ENCODE assay signal across 9 cellular contexts in the genomic region with DNA sequence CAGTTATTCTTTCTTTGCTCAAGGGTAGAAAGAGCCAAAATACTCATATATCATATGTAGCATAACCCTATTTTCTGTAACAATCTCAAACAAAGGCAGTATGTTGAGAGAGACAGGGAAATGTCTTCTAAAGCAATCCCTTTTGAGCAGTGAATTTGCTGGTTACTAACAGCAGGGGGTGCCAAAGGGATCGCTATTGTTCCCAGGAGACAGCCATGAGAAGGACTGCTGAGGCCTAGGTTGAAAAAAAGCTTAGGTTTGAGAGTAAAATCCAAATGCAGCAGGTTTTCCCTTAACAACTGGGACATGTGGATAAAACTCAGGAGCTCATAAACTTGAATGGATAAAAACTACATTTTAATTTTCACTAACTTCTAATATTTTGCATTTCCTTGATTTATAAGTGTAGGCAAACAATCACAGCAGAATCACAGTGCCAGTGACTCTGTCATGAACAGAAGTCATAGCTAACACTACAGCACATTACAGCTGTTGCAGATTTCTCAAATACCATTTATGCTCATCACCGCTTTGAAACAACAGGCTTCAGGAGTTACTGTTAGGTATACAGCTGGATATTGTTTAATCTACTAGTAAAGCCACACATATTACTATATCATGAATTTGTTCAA.
A peak's percentile ranks its signal among the peaks of the same experiment; 100 is the strongest.
DNase-seq lines count a peak whose midpoint lies in the region; ATAC-seq and TF ChIP-seq lines count a peak whose summit lies in the region.
"Had no signal": no experiment of that assay in that cellular context is flagged by ENCODE, and none has a peak within 500 bp of the region (broad histone marks: within the 10 kb centered on the region; RNA-seq: fewer than 3 reads in every experiment).

No MANE protein-coding gene starts in this region.

- POLR2A ChIA-PET in IMR-90 (lab: Charles Lee; ENCODE audit: unreplicated experiment) = no interaction called here

- dilution Hi-C loops in IMR-90 (cut with HindIII; ENCODE audit: low sequenced_read_pairs, unreplicated experiment) = no loop called here

- no peak overlapping the region for H2AK9ac ChIP-seq in IMR-90 (replicated peaks; ENCODE audit: low read depth, low read length, poor library complexity)

- WGBS in IMR-90 (ENCODE audit: extremely low coverage in 2 of 2, insufficient read length in 1 of 2), 2 experiments = no CpG with 5 or more reads among the region's 2 CpGs

- H2BK120ac ChIP-seq in IMR-90 (ENCODE audit: low read depth, low read length) = no peak overlapping the region

- no TSS peak for BruUV-seq in IMR-90 (replicated peaks; lab: Mats Ljungman, UMichigan)

- H3K27me3 Mint-ChIP-seq in neural crest cell (ENCODE audit: low read depth) = no peaks in the 10 kb centered on the region
- H3K27me3 Mint-ChIP-seq: activated naive CD8-positive, alpha-beta T cell had no signal

- in situ Hi-C loops in IMR-90 (cut with MboI; ENCODE audit: low sequenced_read_pairs) = loop anchor here (25.0 kb wide), 1 partner anchor 679 kb away; no protein-coding TSS in a partner anchor

- no peaks in the 10 kb centered on the region for H3K9me3 Mint-ChIP-seq in neural crest cell

- peaks cover 10 to 32% of the 10 kb centered on the region in 2 experiments; a peak in 3 of 4 replicates for H3K79me1 ChIP-seq in IMR-90 (ENCODE audit: low read depth in 1 of 2, low read length in 2 of 2)

- no peak overlapping the region for H2AK5ac ChIP-seq in IMR-90 (ENCODE audit: low read depth, low read length)

- CTCF ChIA-PET in IMR-90 (lab: Yijun Ruan, JAX) = interaction anchor here (0.6 to 1.2 kb wide), 15 partner anchors 8 to 960 kb away, joined by 3 to 6 read pairs (median 3); no protein-coding TSS in a partner anchor

- H3K4me3 ChIP-seq in IMR-90 (ENCODE audit: insufficient read depth, low read depth, low read length) = no peak overlapping the region
- H3K4me3 ChIP-seq in OCI-LY3 (ENCODE audit: low read length) = no peak overlapping the region
- H3K4me3 ChIP-seq in thoracic aorta = no peak overlapping the region

- H3K14ac ChIP-seq in IMR-90 (replicated peaks; ENCODE audit: low read depth, low read length) = no peak overlapping the region

- no peak overlapping the region for H3K27ac Mint-ChIP-seq in neural crest cell (ENCODE audit: unreplicated experiment)
- H3K27ac Mint-ChIP-seq: activated naive CD8-positive, alpha-beta T cell had no signal

- no peak overlapping the region for H3K4me3 Mint-ChIP-seq in neural crest cell
- H3K4me3 Mint-ChIP-seq: activated naive CD8-positive, alpha-beta T cell had no signal

- TF ChIP-seq POLR2A in IMR-90 (IDR thresholded peaks at IDR 0.05; ENCODE audit: low read depth, low read length) = no peak

- H2BK20ac ChIP-seq in IMR-90 (ENCODE audit: low read depth, low read length) = no peak overlapping the region

- intact Hi-C loops in IMR-90 (cut with micrococcal nuclease) = loop anchor here (1.0 to 2.0 kb wide), 4 partner anchors 73 to 670 kb away; no protein-coding TSS in a partner anchor

- H3K9me3 ChIP-seq in IMR-90 (ENCODE audit: control insufficient read depth, insufficient read depth, low read length) (no peaks in the 10 kb centered on the region), OCI-LY3 (ENCODE audit: insufficient read depth, low read length) (no peaks in the 10 kb centered on the region), thoracic aorta (no peaks in the 10 kb centered on the region)

- TF ChIP-seq RAD21 in IMR-90 (IDR thresholded peaks at IDR 0.05; ENCODE audit: low read length) = peak; percentile 85

- H3K4me1 Mint-ChIP-seq in neural crest cell = peaks cover 6% of the 10 kb centered on the region

- peaks cover 5% of the 10 kb centered on the region for H3K36me3 ChIP-seq in IMR-90 (ENCODE audit: control insufficient read depth, insufficient read depth, low read length)
- H3K36me3 ChIP-seq in OCI-LY3 (replicated peaks; ENCODE audit: low read depth, low read length) = peaks cover 7% of the 10 kb centered on the region
- H3K36me3 ChIP-seq in thoracic aorta = peaks cover 5% of the 10 kb centered on the region

- no peak overlapping the region for H3K56ac ChIP-seq in IMR-90 (ENCODE audit: extremely low read depth, insufficient read depth, low read length)

- no peak overlapping the region for H4K5ac ChIP-seq in IMR-90 (ENCODE audit: low read depth, low read length)

- peak overlapping the region; percentile 38 for H2BK5ac ChIP-seq in IMR-90 (ENCODE audit: low read depth, low read length, poor library complexity, severe bottlenecking)

- peak; percentile 80 for DNase-seq in EH (ENCODE audit: low read depth)
- peak; percentile 83 for DNase-seq in IMR-90
- peak; percentile 31 for DNase-seq in activated T-cell treated with anti-CD3 and anti-CD28 coated beads for 48 hours (ENCODE audit: low read depth)
- peak; percentile 85 for DNase-seq in fibroblast of peridontal ligament (ENCODE audit: extremely low read depth)
- peak; percentile 48 for DNase-seq in neural crest cell (ENCODE audit: low read depth, low spot score)
- no peak for DNase-seq in thoracic aorta (ENCODE audit: low spot score)

- no peak overlapping the region for H3K4ac ChIP-seq in IMR-90 (ENCODE audit: low read depth, low read length)

- H3K9ac ChIP-seq in IMR-90 (ENCODE audit: low read depth, low read length) (no peak overlapping the region), OCI-LY3 (ENCODE audit: low read length) (no peak overlapping the region)

- TF ChIP-seq CTCF in IMR-90 (conservative IDR thresholded peaks at IDR 0.05; ENCODE audit: low read depth, low read length) = peak; percentile 77
- peak; percentile 87 for TF ChIP-seq CTCF in OCI-LY3 (IDR thresholded peaks at IDR 0.05; ENCODE audit: low read depth, low read length)
- TF ChIP-seq CTCF in neural crest cell (conservative IDR thresholded peaks at IDR 0.05) = peak; percentile 89
- peak; percentile 65 for TF ChIP-seq CTCF in thoracic aorta (IDR thresholded peaks at IDR 0.05)

- H4K8ac ChIP-seq in IMR-90 (ENCODE audit: low read depth in 2 of 2, low read length in 2 of 2) = no peak overlapping the region

- no peak overlapping the region; the same call in 1 of the 2 replicates for H3K27ac ChIP-seq in IMR-90 (ENCODE audit: insufficient read depth, low read length)
- H3K27ac ChIP-seq in OCI-LY3 (ENCODE audit: low read length) = no peak overlapping the region
- no peak overlapping the region for H3K27ac ChIP-seq in thoracic aorta

- H4K20me1 ChIP-seq in IMR-90 (ENCODE audit: insufficient read depth, low read length) (no peaks in the 10 kb centered on the region), OCI-LY3 (ENCODE audit: insufficient read depth, low read length) (peaks cover 12% of the 10 kb centered on the region; the same call in 1 of the 2 replicates)

- no peaks in the 10 kb centered on the region for H3K9me1 ChIP-seq in IMR-90 (ENCODE audit: insufficient read depth, low read length)

- no peak overlapping the region for H4K91ac ChIP-seq in IMR-90 (ENCODE audit: insufficient read depth, low read depth, low read length)

- no peaks in the 10 kb centered on the region for H3K79me2 ChIP-seq in OCI-LY3 (ENCODE audit: low read length)

- H2AFZ ChIP-seq in IMR-90 (replicated peaks; ENCODE audit: low read length, poor library complexity) = no peak overlapping the region
- H2AFZ ChIP-seq in OCI-LY3 (ENCODE audit: low read depth, low read length) = no peak overlapping the region

- no peak overlapping the region for H2BK15ac ChIP-seq in IMR-90 (ENCODE audit: low read depth, low read length)

- no peaks in the 10 kb centered on the region for H3K36me3 Mint-ChIP-seq in neural crest cell (ENCODE audit: low read depth)

- no peak overlapping the region for H3K23ac ChIP-seq in IMR-90 (ENCODE audit: low read depth, low read length)

- H3K4me1 ChIP-seq in IMR-90 (ENCODE audit: control insufficient read depth, insufficient read depth, low read length) = peaks cover 3% of the 10 kb centered on the region
- H3K4me1 ChIP-seq in OCI-LY3 (ENCODE audit: low read length) = peaks cover 11% of the 10 kb centered on the region
- H3K4me1 ChIP-seq in thoracic aorta (ENCODE audit: control insufficient read depth in 1 of 2, low read depth in 2 of 2) = no peaks in the 10 kb centered on the region

- H3K4me2 ChIP-seq in IMR-90 (ENCODE audit: low read depth, low read length) (no peak overlapping the region), OCI-LY3 (ENCODE audit: low read length) (no peak overlapping the region)

- peak; percentile 88 for ATAC-seq in IMR-90 (ENCODE audit: low read depth)
- ATAC-seq in thoracic aorta (ENCODE audit: insufficient number of reproducible peaks, low FRiP score, low read depth) = peak; percentile 55
- no peak for ATAC-seq in HG02623 (IDR thresholded peaks at IDR 0.05; ENCODE audit: unreplicated experiment)

- H3K18ac ChIP-seq in IMR-90 (ENCODE audit: low read depth, low read length) = no peak overlapping the region

- H3K27me3 ChIP-seq in IMR-90 (ENCODE audit: control insufficient read depth, insufficient read depth, low read length) (no peaks in the 10 kb centered on the region), OCI-LY3 (ENCODE audit: low read depth, low read length) (no peaks in the 10 kb centered on the region), thoracic aorta (replicated peaks; ENCODE audit: insufficient read depth) (no peaks in the 10 kb centered on the region)

TF ChIP-seq in IMR-90, 13 proteins besides CTCF, POLR2A, EP300 and RAD21:
- peak; percentile 82 for TF ChIP-seq SMC3 (IDR thresholded peaks at IDR 0.05; ENCODE audit: low read depth, low read length)
- TF ChIP-seq CHD1 (IDR thresholded peaks at IDR 0.05; ENCODE audit: low read depth, low read length) = no peak
- no peak for TF ChIP-seq MAZ (IDR thresholded peaks at IDR 0.05; ENCODE audit: borderline replicate concordance, low read depth, low read length)
- no peak for TF ChIP-seq CEBPB (IDR thresholded peaks at IDR 0.05; ENCODE audit: low read depth, low read length)
